Comparison of ENCODE assay signal across 1 cellular context in the genomic region with DNA sequence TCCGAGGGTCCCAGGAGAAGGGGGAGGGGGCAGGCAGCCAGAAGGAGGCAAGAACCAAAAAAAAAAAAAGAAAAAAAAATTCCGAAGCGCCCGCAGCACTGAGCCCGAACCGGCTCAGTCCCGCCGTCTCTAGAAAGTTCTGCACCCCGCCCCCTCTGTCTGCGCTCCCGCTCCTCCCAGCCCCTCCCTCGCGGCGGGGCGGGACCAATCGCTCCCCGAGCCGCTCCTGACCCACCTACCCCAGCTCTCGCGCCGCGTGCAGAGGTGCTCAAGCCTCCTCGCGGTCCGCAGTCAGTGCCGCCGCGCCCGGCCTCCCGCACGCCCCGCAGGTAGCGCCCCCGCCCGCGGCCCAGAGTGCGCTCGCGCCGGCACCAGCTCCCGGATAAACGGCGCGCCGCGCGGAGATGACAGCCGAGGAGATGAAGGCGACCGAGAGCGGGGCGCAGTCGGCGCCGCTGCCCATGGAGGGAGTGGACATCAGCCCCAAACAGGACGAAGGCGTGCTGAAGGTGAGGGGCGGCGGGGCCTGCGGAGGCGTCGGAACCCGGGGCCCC.
TF ChIP-seq lines count a peak whose summit lies in the region.

TSS of gene FKBP4 (plus strand) at position 235 of the 554 bp plus-strand sequence. CDS start at position 405, 170 bp downstream.

TF ChIP-seq in HEK293, 187 proteins besides CTCF, POLR2A, EP300 and RAD21 (continued from another document and continues in another):
- peak; percentile 34; the same call in 1 of the 2 replicates for TF ChIP-seq GLIS1 (tag by site-specific recombination; IDR thresholded peaks at IDR 0.05)
- TF ChIP-seq ZBTB1 (tag by site-specific recombination; IDR thresholded peaks at IDR 0.05), result no peak
- TF ChIP-seq, protein P1, sequence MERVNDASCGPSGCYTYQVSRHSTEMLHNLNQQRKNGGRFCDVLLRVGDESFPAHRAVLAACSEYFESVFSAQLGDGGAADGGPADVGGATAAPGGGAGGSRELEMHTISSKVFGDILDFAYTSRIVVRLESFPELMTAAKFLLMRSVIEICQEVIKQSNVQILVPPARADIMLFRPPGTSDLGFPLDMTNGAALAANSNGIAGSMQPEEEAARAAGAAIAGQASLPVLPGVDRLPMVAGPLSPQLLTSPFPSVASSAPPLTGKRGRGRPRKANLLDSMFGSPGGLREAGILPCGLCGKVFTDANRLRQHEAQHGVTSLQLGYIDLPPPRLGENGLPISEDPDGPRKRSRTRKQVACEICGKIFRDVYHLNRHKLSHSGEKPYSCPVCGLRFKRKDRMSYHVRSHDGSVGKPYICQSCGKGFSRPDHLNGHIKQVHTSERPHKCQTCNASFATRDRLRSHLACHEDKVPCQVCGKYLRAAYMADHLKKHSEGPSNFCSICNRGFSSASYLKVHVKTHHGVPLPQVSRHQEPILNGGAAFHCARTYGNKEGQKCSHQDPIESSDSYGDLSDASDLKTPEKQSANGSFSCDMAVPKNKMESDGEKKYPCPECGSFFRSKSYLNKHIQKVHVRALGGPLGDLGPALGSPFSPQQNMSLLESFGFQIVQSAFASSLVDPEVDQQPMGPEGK (tag by site-specific recombination; IDR thresholded peaks at IDR 0.05), result peak; percentile 89
- TF ChIP-seq GLIS2 (tag by site-specific recombination; IDR thresholded peaks at IDR 0.05), result peak; percentile 65; the same call in 1 of the 2 replicates
- no peak for TF ChIP-seq FEZF1 (tag by site-specific recombination; IDR thresholded peaks at IDR 0.05)
- TF ChIP-seq, protein P2, sequence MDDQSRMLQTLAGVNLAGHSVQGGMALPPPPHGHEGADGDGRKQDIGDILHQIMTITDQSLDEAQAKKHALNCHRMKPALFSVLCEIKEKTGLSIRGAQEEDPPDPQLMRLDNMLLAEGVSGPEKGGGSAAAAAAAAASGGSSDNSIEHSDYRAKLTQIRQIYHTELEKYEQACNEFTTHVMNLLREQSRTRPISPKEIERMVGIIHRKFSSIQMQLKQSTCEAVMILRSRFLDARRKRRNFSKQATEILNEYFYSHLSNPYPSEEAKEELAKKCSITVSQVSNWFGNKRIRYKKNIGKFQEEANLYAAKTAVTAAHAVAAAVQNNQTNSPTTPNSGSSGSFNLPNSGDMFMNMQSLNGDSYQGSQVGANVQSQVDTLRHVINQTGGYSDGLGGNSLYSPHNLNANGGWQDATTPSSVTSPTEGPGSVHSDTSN (CRISPR knock-in tag; IDR thresholded peaks at IDR 0.05), result 0 out of 2 replicates have a peak, but pooled peaks have one; percentile 26
- TF ChIP-seq ZBTB20 (tag by site-specific recombination; IDR thresholded peaks at IDR 0.05), result peak; percentile 53; the same call in 1 of the 2 replicates
- TF ChIP-seq, protein P3, sequence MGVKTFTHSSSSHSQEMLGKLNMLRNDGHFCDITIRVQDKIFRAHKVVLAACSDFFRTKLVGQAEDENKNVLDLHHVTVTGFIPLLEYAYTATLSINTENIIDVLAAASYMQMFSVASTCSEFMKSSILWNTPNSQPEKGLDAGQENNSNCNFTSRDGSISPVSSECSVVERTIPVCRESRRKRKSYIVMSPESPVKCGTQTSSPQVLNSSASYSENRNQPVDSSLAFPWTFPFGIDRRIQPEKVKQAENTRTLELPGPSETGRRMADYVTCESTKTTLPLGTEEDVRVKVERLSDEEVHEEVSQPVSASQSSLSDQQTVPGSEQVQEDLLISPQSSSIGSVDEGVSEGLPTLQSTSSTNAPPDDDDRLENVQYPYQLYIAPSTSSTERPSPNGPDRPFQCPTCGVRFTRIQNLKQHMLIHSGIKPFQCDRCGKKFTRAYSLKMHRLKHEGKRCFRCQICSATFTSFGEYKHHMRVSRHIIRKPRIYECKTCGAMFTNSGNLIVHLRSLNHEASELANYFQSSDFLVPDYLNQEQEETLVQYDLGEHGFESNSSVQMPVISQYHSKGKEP (tag by site-specific recombination; IDR thresholded peaks at IDR 0.05), result no peak
- peak; percentile 86 for TF ChIP-seq KLF16 (tag by site-specific recombination; IDR thresholded peaks at IDR 0.05)
- TF ChIP-seq ZFP41 (tag by site-specific recombination; IDR thresholded peaks at IDR 0.05; ENCODE audit: borderline replicate concordance), result no peak
- no peak for TF ChIP-seq ZSCAN4 (tag by site-specific recombination; IDR thresholded peaks at IDR 0.05)
- peak; percentile 60; the same call in 1 of the 2 replicates for TF ChIP-seq ZNF76 (tag by site-specific recombination; IDR thresholded peaks at IDR 0.05; ENCODE audit: borderline replicate concordance, low read depth)
- TF ChIP-seq OVOL3 (tag by site-specific recombination; IDR thresholded peaks at IDR 0.05), result no peak
- TF ChIP-seq, protein P4, sequence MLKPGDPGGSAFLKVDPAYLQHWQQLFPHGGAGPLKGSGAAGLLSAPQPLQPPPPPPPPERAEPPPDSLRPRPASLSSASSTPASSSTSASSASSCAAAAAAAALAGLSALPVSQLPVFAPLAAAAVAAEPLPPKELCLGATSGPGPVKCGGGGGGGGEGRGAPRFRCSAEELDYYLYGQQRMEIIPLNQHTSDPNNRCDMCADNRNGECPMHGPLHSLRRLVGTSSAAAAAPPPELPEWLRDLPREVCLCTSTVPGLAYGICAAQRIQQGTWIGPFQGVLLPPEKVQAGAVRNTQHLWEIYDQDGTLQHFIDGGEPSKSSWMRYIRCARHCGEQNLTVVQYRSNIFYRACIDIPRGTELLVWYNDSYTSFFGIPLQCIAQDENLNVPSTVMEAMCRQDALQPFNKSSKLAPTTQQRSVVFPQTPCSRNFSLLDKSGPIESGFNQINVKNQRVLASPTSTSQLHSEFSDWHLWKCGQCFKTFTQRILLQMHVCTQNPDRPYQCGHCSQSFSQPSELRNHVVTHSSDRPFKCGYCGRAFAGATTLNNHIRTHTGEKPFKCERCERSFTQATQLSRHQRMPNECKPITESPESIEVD (tag by site-specific recombination; IDR thresholded peaks at IDR 0.05), result no peak
- no peak for TF ChIP-seq ZNF433 (tag by site-specific recombination; IDR thresholded peaks at IDR 0.05; ENCODE audit: low read depth)
- TF ChIP-seq ZNF629 (tag by site-specific recombination; IDR thresholded peaks at IDR 0.05), result peak; percentile 9; the same call in 1 of the 2 replicates
- 0 out of 2 replicates have a peak, but pooled peaks have one; percentile 37 for TF ChIP-seq SP7 (tag by site-specific recombination; IDR thresholded peaks at IDR 0.05)
- no peak for TF ChIP-seq ZNF423 (tag by site-specific recombination; IDR thresholded peaks at IDR 0.05)
- no peak for TF ChIP-seq ZNF394 (tag by site-specific recombination; IDR thresholded peaks at IDR 0.05; ENCODE audit: borderline replicate concordance)
- TF ChIP-seq, protein P5, sequence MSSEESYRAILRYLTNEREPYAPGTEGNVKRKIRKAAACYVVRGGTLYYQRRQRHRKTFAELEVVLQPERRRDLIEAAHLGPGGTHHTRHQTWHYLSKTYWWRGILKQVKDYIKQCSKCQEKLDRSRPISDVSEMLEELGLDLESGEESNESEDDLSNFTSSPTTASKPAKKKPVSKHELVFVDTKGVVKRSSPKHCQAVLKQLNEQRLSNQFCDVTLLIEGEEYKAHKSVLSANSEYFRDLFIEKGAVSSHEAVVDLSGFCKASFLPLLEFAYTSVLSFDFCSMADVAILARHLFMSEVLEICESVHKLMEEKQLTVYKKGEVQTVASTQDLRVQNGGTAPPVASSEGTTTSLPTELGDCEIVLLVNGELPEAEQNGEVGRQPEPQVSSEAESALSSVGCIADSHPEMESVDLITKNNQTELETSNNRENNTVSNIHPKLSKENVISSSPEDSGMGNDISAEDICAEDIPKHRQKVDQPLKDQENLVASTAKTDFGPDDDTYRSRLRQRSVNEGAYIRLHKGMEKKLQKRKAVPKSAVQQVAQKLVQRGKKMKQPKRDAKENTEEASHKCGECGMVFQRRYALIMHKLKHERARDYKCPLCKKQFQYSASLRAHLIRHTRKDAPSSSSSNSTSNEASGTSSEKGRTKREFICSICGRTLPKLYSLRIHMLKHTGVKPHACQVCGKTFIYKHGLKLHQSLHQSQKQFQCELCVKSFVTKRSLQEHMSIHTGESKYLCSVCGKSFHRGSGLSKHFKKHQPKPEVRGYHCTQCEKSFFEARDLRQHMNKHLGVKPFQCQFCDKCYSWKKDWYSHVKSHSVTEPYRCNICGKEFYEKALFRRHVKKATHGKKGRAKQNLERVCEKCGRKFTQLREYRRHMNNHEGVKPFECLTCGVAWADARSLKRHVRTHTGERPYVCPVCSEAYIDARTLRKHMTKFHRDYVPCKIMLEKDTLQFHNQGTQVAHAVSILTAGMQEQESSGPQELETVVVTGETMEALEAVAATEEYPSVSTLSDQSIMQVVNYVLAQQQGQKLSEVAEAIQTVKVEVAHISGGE (tag by site-specific recombination; conservative IDR thresholded peaks at IDR 0.05; ENCODE audit: low read depth), result no peak
- TF ChIP-seq MEIS1 (CRISPR knock-in tag; IDR thresholded peaks at IDR 0.05; ENCODE audit: borderline replicate concordance), result no peak
- no peak for TF ChIP-seq SALL2 (tag by site-specific recombination; IDR thresholded peaks at IDR 0.05; ENCODE audit: borderline replicate concordance)
- TF ChIP-seq PRDM10 (tag by site-specific recombination; IDR thresholded peaks at IDR 0.05), result peak; percentile 81
- TF ChIP-seq ZNF623 (tag by site-specific recombination; IDR thresholded peaks at IDR 0.05), result no peak
- TF ChIP-seq WT1 (tag by site-specific recombination; IDR thresholded peaks at IDR 0.05), result peak; percentile 32; the same call in 1 of the 2 replicates
- no peak for TF ChIP-seq ZNF747 (tag by site-specific recombination; IDR thresholded peaks at IDR 0.05)
- TF ChIP-seq SP2 (tag by site-specific recombination; IDR thresholded peaks at IDR 0.05), result peak; percentile 85
- no peak for TF ChIP-seq ZNF350 (tag by site-specific recombination; IDR thresholded peaks at IDR 0.05)
- TF ChIP-seq ZNF514 (tag by site-specific recombination; IDR thresholded peaks at IDR 0.05), result no peak
- TF ChIP-seq ZNF530 (tag by site-specific recombination; IDR thresholded peaks at IDR 0.05; ENCODE audit: low read depth), result no peak
- TF ChIP-seq, protein P6, sequence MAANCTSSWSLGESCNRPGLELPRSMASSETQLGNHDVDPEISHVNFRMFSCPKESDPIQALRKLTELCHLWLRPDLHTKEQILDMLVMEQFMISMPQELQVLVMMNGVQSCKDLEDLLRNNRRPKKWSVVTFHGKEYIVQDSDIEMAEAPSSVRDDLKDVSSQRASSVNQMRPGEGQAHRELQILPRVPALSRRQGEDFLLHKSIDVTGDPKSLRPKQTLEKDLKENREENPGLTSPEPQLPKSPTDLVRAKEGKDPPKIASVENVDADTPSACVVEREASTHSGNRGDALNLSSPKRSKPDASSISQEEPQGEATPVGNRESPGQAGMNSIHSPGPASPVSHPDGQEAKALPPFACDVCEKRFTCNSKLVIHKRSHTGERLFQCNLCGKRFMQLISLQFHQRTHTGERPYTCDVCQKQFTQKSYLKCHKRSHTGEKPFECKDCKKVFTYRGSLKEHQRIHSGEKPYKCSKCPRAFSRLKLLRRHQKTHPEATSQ (tag by site-specific recombination; IDR thresholded peaks at IDR 0.05), result no peak
- TF ChIP-seq, protein P7, sequence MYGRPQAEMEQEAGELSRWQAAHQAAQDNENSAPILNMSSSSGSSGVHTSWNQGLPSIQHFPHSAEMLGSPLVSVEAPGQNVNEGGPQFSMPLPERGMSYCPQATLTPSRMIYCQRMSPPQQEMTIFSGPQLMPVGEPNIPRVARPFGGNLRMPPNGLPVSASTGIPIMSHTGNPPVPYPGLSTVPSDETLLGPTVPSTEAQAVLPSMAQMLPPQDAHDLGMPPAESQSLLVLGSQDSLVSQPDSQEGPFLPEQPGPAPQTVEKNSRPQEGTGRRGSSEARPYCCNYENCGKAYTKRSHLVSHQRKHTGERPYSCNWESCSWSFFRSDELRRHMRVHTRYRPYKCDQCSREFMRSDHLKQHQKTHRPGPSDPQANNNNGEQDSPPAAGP (tag by site-specific recombination; IDR thresholded peaks at IDR 0.05), result peak; percentile 76; the same call in 1 of the 2 replicates
- peak; percentile 45; the same call in 1 of the 2 replicates for TF ChIP-seq ZBTB7A (tag by site-specific recombination; IDR thresholded peaks at IDR 0.05; ENCODE audit: low read depth)
- TF ChIP-seq KLF8 (tag by site-specific recombination; IDR thresholded peaks at IDR 0.05), result peak; percentile 86
- TF ChIP-seq ZNF335 (tag by site-specific recombination; conservative IDR thresholded peaks at IDR 0.05), result peak; percentile 83
- TF ChIP-seq ZNF37A (tag by site-specific recombination; IDR thresholded peaks at IDR 0.05), result peak; percentile 71
- TF ChIP-seq ZNF561 (tag by site-specific recombination; IDR thresholded peaks at IDR 0.05; ENCODE audit: borderline replicate concordance), result peak; percentile 70; the same call in 1 of the 2 replicates
- peak; percentile 87; the same call in 1 of the 2 replicates for TF ChIP-seq ZNF610 (tag by site-specific recombination; IDR thresholded peaks at IDR 0.05; ENCODE audit: borderline replicate concordance)
- no peak for TF ChIP-seq ZNF549 (tag by site-specific recombination; IDR thresholded peaks at IDR 0.05)
- peak; percentile 71 for TF ChIP-seq ZFHX2 (tag by site-specific recombination; conservative IDR thresholded peaks at IDR 0.05)
- 0 out of 2 replicates have a peak, but pooled peaks have one; percentile 26 for TF ChIP-seq ZSCAN16 (tag by site-specific recombination; IDR thresholded peaks at IDR 0.05)
- TF ChIP-seq ZNF221 (tag by site-specific recombination; IDR thresholded peaks at IDR 0.05; ENCODE audit: borderline replicate concordance), result no peak
